In the genomic region with DNA sequence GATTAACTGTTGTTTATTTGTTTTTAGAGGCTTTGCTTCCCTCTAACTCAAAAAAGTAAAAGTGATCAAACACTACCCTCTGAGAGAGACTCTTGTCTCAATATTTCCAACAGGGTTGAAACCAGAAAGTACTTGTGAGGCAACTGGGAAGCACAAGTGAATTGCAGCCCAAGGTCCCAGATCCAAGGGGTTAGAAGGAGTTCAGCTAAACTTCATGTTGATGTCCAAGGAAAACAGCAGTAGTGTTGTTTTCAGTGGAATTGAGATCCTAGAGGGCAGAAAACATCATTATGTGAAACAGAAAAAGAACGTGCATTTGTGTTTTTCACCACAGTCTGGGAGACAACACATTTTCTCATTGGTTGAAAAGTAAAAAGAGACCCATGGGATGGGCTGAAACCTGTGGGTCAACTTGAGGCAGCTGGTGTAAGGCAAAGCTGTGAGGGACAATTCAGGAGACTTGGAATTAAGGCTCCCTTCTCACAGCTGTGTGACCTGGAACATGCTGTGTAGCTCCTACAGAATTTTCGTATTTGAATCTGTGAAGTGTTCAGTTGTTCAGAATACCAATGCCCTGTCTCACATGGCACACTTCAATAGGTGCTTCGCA, we compare ENCODE assay signal across 7 cellular contexts.
"Had no signal": no experiment of that assay in that cellular context is flagged by ENCODE, and none has a peak within 500 bp of the region (broad histone marks: within the 10 kb centered on the region; RNA-seq: fewer than 3 reads in every experiment).

No MANE protein-coding gene starts in this region.

- H3K4me3 ChIP-seq: HAP-1 had no signal

- H3K36me3 ChIP-seq: HAP-1 had no signal

- H3K4me1 ChIP-seq: HAP-1 had no signal

- ATAC-seq: HCT116, HepG2 had no signal

- DNase-seq: GOT3, H7, HFFc6, KBM-7 had no signal
